In the genomic region with DNA sequence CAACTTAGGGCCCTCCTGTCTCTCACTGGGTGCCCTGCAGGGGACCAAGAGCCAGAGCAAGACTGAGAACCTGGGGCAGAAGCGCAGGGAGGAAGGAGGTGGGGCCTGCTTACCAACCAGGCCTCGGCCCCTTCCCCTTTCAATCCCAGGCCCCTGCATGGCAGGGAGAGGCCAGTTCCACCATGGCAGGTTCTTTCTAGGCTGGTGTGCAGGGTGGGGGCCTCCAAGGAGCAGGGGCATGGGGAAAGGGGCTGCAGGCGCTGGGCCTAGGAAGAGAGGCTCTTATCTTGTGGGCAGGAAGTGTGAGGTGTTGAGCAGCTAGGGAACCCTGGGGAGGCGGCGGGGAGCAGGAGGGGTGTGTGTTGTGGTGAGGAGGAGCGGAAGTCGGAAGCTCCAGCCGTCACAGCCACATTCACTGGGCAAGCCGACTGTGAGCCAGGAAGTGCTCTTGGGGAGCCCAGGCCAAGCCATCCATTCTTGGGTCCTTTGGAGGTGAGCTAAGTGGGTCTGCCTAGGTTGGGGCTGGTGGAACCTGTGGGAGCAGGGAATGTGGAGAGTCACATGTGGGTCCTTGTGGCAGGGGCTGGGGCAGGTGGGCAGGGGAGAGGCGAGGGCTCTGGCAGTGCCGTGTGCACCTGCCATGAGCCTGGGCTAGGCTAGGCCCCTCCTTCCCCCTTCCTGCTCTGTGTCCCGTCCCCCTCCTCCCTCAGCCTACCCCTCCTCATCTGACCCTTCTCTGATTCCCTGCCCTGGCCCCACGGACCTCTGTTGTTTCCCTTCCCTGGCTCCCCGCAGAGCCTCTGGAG, we compare ENCODE assay signal across 8 cellular contexts. TPM values are rescaled to one million over a fixed set of nuclear protein-coding genes. Genes with fewer than 3 reads are reported as not detected.
A peak's percentile ranks its signal among the peaks of the same experiment; 100 is the strongest.
DNase-seq lines count a peak whose midpoint lies in the region; ATAC-seq lines count a peak whose summit lies in the region.

A gene (plus strand): TSS at position 409 of the 806 bp plus-strand sequence. CDS start 8,486 bp downstream, outside the sequence.

- peak within 1 kb of the TSS; percentile 54 for H3K9ac ChIP-seq in mucosa of stomach (ENCODE audit: low read length)

- ATAC-seq in GM19025 (IDR thresholded peaks at IDR 0.05; ENCODE audit: low read depth, unreplicated experiment) (peak; percentile 69), HG03139 (IDR thresholded peaks at IDR 0.05; ENCODE audit: unreplicated experiment) (peak; percentile 79)
- ATAC-seq in activated naive CD8-positive, alpha-beta T cell treated with anti-CD3 and anti-CD28 coated beads, Interleukin-2, amount 10 ng/mL, durations not matched to agents 7 days and 5 days (ENCODE audit: low read depth), result peak; percentile 70
- ATAC-seq in stimulated activated naive CD8-positive, alpha-beta T cell treated with anti-CD3 and anti-CD28 coated beads, Interleukin-15, amount 100 ng/mL, for 72 hours, result peak; percentile 86

- POLR2A ChIA-PET in activated naive CD8-positive, alpha-beta T cell treated with anti-CD3 and anti-CD28 coated beads, Interleukin-2, amount 10 ng/mL, durations not matched to agents 7 days and 5 days (lab: Charles Lee), result interaction anchor here (0.7 to 6.1 kb wide), 15 partner anchors 10 to 527 kb away, joined by 3 to 85 read pairs (median 7); no protein-coding TSS in a partner anchor

- no peaks in the 10 kb centered on the region for H3K27me3 ChIP-seq in mucosa of stomach (ENCODE audit: control insufficient read depth, insufficient read depth, low read length)

- peaks cover 52% of the 10 kb centered on the region for H3K36me3 Mint-ChIP-seq in T-helper 1 cell treated with Interleukin-12 subunit alpha and Interleukin-12 subunit beta and Interleukin-4 antibody, amounts not matched to agents 30 μg/mL and 1 μg/mL, for 36 hours (ENCODE audit: low read depth)
- H3K36me3 Mint-ChIP-seq in activated naive CD8-positive, alpha-beta T cell treated with anti-CD3 and anti-CD28 coated beads, Interleukin-2, amount 10 ng/mL, durations not matched to agents 7 days and 5 days, result peaks cover 61% of the 10 kb centered on the region

- H3K4me3 ChIP-seq in mucosa of stomach (ENCODE audit: low read length), result peak within 1 kb of the TSS; percentile 32

- peaks cover 60% of the 10 kb centered on the region for H3K4me1 Mint-ChIP-seq in T-helper 1 cell treated with Interleukin-12 subunit alpha and Interleukin-12 subunit beta and Interleukin-4 antibody, amounts not matched to agents 30 μg/mL and 1 μg/mL, for 36 hours (ENCODE audit: low read depth)
- H3K4me1 Mint-ChIP-seq in activated naive CD8-positive, alpha-beta T cell treated with anti-CD3 and anti-CD28 coated beads, Interleukin-2, amount 10 ng/mL, durations not matched to agents 7 days and 5 days, result peaks cover 62% of the 10 kb centered on the region
- peaks cover 72% of the 10 kb centered on the region for H3K4me1 Mint-ChIP-seq in stimulated activated naive CD8-positive, alpha-beta T cell treated with anti-CD3 and anti-CD28 coated beads, Interleukin-15, amount 100 ng/mL, for 72 hours

- H3K27ac Mint-ChIP-seq in T-helper 1 cell treated with Interleukin-12 subunit alpha and Interleukin-12 subunit beta and Interleukin-4 antibody, amounts not matched to agents 30 μg/mL and 1 μg/mL, for 36 hours, result peak within 1 kb of the TSS; percentile 83
- H3K27ac Mint-ChIP-seq in activated naive CD8-positive, alpha-beta T cell treated with anti-CD3 and anti-CD28 coated beads, Interleukin-2, amount 10 ng/mL, durations not matched to agents 7 days and 5 days, result peak within 1 kb of the TSS; percentile 90
- H3K27ac Mint-ChIP-seq in stimulated activated naive CD8-positive, alpha-beta T cell treated with anti-CD3 and anti-CD28 coated beads, Interleukin-15, amount 100 ng/mL, for 72 hours, result peak within 1 kb of the TSS; percentile 90 to 94

- no peaks in the 10 kb centered on the region for H3K9me3 ChIP-seq in mucosa of stomach (ENCODE audit: control insufficient read depth, low read length)

- peaks cover 6% of the 10 kb centered on the region for H3K9me3 Mint-ChIP-seq in T-helper 1 cell treated with Interleukin-12 subunit alpha and Interleukin-12 subunit beta and Interleukin-4 antibody, amounts not matched to agents 30 μg/mL and 1 μg/mL, for 36 hours
- H3K9me3 Mint-ChIP-seq in activated naive CD8-positive, alpha-beta T cell treated with anti-CD3 and anti-CD28 coated beads, Interleukin-2, amount 10 ng/mL, durations not matched to agents 7 days and 5 days, result no peaks in the 10 kb centered on the region
- H3K9me3 Mint-ChIP-seq in stimulated activated naive CD8-positive, alpha-beta T cell treated with anti-CD3 and anti-CD28 coated beads, Interleukin-15, amount 100 ng/mL, for 72 hours, result peaks cover 6 to 7% of the 10 kb centered on the region in 2 donors

- DNase-seq in activated naive CD8-positive, alpha-beta T cell treated with anti-CD3 and anti-CD28 coated beads, Interleukin-2, amount 10 ng/mL, durations not matched to agents 7 days and 5 days, result peak; percentile 87
- peak; percentile 85 to 91 for DNase-seq in stimulated activated naive CD8-positive, alpha-beta T cell treated with anti-CD3 and anti-CD28 coated beads, Interleukin-15, amount 100 ng/mL, for 72 hours
- DNase-seq in NCI-H69 (lab: John Stamatoyannopoulos, UW) (no peak), NCI-H2196 (lab: John Stamatoyannopoulos, UW; ENCODE audit: unreplicated experiment) (no peak)

- peak within 1 kb of the TSS; percentile 88 for H3K4me3 Mint-ChIP-seq in T-helper 1 cell treated with Interleukin-12 subunit alpha and Interleukin-12 subunit beta and Interleukin-4 antibody, amounts not matched to agents 30 μg/mL and 1 μg/mL, for 36 hours
- peak within 1 kb of the TSS; percentile 95 for H3K4me3 Mint-ChIP-seq in activated naive CD8-positive, alpha-beta T cell treated with anti-CD3 and anti-CD28 coated beads, Interleukin-2, amount 10 ng/mL, durations not matched to agents 7 days and 5 days
- peak within 1 kb of the TSS; percentile 79 to 94 for H3K4me3 Mint-ChIP-seq in stimulated activated naive CD8-positive, alpha-beta T cell treated with anti-CD3 and anti-CD28 coated beads, Interleukin-15, amount 100 ng/mL, for 72 hours

- peaks cover 31% of the 10 kb centered on the region for H3K4me1 ChIP-seq in mucosa of stomach (ENCODE audit: control insufficient read depth, insufficient read depth, low read length)

- H3K27me3 Mint-ChIP-seq in T-helper 1 cell treated with Interleukin-12 subunit alpha and Interleukin-12 subunit beta and Interleukin-4 antibody, amounts not matched to agents 30 μg/mL and 1 μg/mL, for 36 hours (ENCODE audit: low read depth), result no peaks in the 10 kb centered on the region
- H3K27me3 Mint-ChIP-seq in activated naive CD8-positive, alpha-beta T cell treated with anti-CD3 and anti-CD28 coated beads, Interleukin-2, amount 10 ng/mL, durations not matched to agents 7 days and 5 days, result no peaks in the 10 kb centered on the region
- H3K27me3 Mint-ChIP-seq in stimulated activated naive CD8-positive, alpha-beta T cell treated with anti-CD3 and anti-CD28 coated beads, Interleukin-15, amount 100 ng/mL, for 72 hours, result no peaks in the 10 kb centered on the region

- no peaks in the 10 kb centered on the region for H3K36me3 ChIP-seq in mucosa of stomach (ENCODE audit: control insufficient read depth, insufficient read depth, low read length)

RNA-seq across cellular contexts. Expression of the gene that starts here (rescaled TPM):
- total RNA-seq in activated naive CD8-positive, alpha-beta T cell treated with anti-CD3 and anti-CD28 coated beads, Interleukin-2, amount 10 ng/mL, durations not matched to agents 7 days and 5 days, result 100 to 1,000 TPM; 361 to 385 TPM

Comparison
In these comparisons a context has a peak if more than half of its experiments do, and no peak if none do; other contexts are left out.
1. DNase-seq: peak in activated naive CD8-positive, alpha-beta T cell treated with anti-CD3 and anti-CD28 coated beads, Interleukin-2, amount 10 ng/mL, durations not matched to agents 7 days and 5 days (single experiment) and stimulated activated naive CD8-positive, alpha-beta T cell treated with anti-CD3 and anti-CD28 coated beads, Interleukin-15, amount 100 ng/mL, for 72 hours (2 of 2); none in NCI-H69 (single experiment) and NCI-H2196 (single experiment).
2. Peak in every context shown above with its lines, with median percentiles within 50 percentile points of each other: ATAC-seq, H3K27ac Mint-ChIP-seq and H3K4me3 Mint-ChIP-seq.